1 cellular context compared by ENCODE assay signal in genomic region chr12:32546272-32546671, GRCh38.
A peak's percentile ranks its signal among the peaks of the same experiment; 100 is the strongest.
TF ChIP-seq lines count a peak whose summit lies in the region.

No MANE protein-coding gene starts in this region.

TF ChIP-seq in HepG2, 621 proteins besides CTCF, POLR2A, EP300 and RAD21 (continued from another document and continues in another):
- TF ChIP-seq HNF1B (CRISPR knock-in tag; IDR thresholded peaks at IDR 0.05) (0 out of 2 replicates have a peak, but pooled peaks have one; percentile 13), ZNF530 (CRISPR knock-in tag; IDR thresholded peaks at IDR 0.05; ENCODE audit: low read depth) (no peak), SIN3A (IDR thresholded peaks at IDR 0.05; ENCODE audit: borderline replicate concordance, low read depth, low read length) (no peak), SP2 (CRISPR knock-in tag; IDR thresholded peaks at IDR 0.05) (no peak), HNRNPL (IDR thresholded peaks at IDR 0.05; ENCODE audit: low read depth, low read length) (no peak), HDAC2 (CRISPR knock-in tag; IDR thresholded peaks at IDR 0.05) (0 out of 2 replicates have a peak, but pooled peaks have one; percentile 10), RARA (CRISPR knock-in tag; IDR thresholded peaks at IDR 0.05) (peak; percentile 88), SOX6 (IDR thresholded peaks at IDR 0.05) (no peak), SOX6 (CRISPR knock-in tag; IDR thresholded peaks at IDR 0.05) (peak; percentile 50), POGZ (CRISPR knock-in tag; IDR thresholded peaks at IDR 0.05) (no peak), MYNN (CRISPR knock-in tag; IDR thresholded peaks at IDR 0.05; ENCODE audit: low read depth) (no peak), DRAP1 (CRISPR knock-in tag; IDR thresholded peaks at IDR 0.05) (no peak), ZNF784 (CRISPR knock-in tag; IDR thresholded peaks at IDR 0.05; ENCODE audit: borderline replicate concordance) (no peak), ZNF674 (CRISPR knock-in tag; IDR thresholded peaks at IDR 0.05; ENCODE audit: low read depth) (no peak), HMG20A (CRISPR knock-in tag; IDR thresholded peaks at IDR 0.05; ENCODE audit: borderline replicate concordance) (peak; percentile 42; the same call in 1 of the 2 replicates), TBX2 (CRISPR knock-in tag; IDR thresholded peaks at IDR 0.05; ENCODE audit: borderline replicate concordance) (peak; percentile 36; the same call in 1 of the 2 replicates), CBFB (CRISPR knock-in tag; IDR thresholded peaks at IDR 0.05) (peak; percentile 63; the same call in 1 of the 2 replicates), ZNF350 (CRISPR knock-in tag; IDR thresholded peaks at IDR 0.05; ENCODE audit: borderline replicate concordance, low read depth) (no peak), ZNF18 (CRISPR knock-in tag; IDR thresholded peaks at IDR 0.05; ENCODE audit: insufficient replicate concordance) (no peak), KLF12 (CRISPR knock-in tag; IDR thresholded peaks at IDR 0.05; ENCODE audit: borderline replicate concordance) (no peak), BHLHE40 (IDR thresholded peaks at IDR 0.05; ENCODE audit: low read length) (no peak), FOXA1 (IDR thresholded peaks at IDR 0.05) (no peak), FOXA1 (CRISPR knock-in tag; IDR thresholded peaks at IDR 0.05) (0 out of 2 replicates have a peak, but pooled peaks have one; percentile 26), ZNF660 (CRISPR knock-in tag; IDR thresholded peaks at IDR 0.05; ENCODE audit: borderline replicate concordance, low read depth) (no peak), KMT2A (CRISPR knock-in tag; IDR thresholded peaks at IDR 0.05) (no peak), RERE (CRISPR knock-in tag; IDR thresholded peaks at IDR 0.05; ENCODE audit: low read depth) (no peak), ZNF414 (CRISPR knock-in tag; IDR thresholded peaks at IDR 0.05) (no peak), ZFYVE20 (CRISPR knock-in tag; IDR thresholded peaks at IDR 0.05; ENCODE audit: borderline replicate concordance, low read depth) (no peak), RXRB (CRISPR knock-in tag; IDR thresholded peaks at IDR 0.05; ENCODE audit: borderline replicate concordance) (peak; percentile 41), THRA (CRISPR knock-in tag; IDR thresholded peaks at IDR 0.05; ENCODE audit: borderline replicate concordance) (peak; percentile 6; the same call in 1 of the 2 replicates), ZFP91 (CRISPR knock-in tag; IDR thresholded peaks at IDR 0.05; ENCODE audit: borderline replicate concordance) (no peak), HNRNPH1 (optimal IDR thresholded peaks at IDR 0.05; ENCODE audit: low read depth, low read length) (no peak), ZNF772 (CRISPR knock-in tag; IDR thresholded peaks at IDR 0.05) (no peak), ZHX1 (CRISPR knock-in tag; IDR thresholded peaks at IDR 0.05; ENCODE audit: low read depth) (no peak), GMEB2 (CRISPR knock-in tag; IDR thresholded peaks at IDR 0.05; ENCODE audit: low read depth) (no peak), ZNF446 (CRISPR knock-in tag; IDR thresholded peaks at IDR 0.05) (no peak), ATRX (CRISPR knock-in tag; IDR thresholded peaks at IDR 0.05; ENCODE audit: borderline replicate concordance) (no peak), ZBTB14 (CRISPR knock-in tag; IDR thresholded peaks at IDR 0.05) (no peak), MXD1 (CRISPR knock-in tag; IDR thresholded peaks at IDR 0.05) (no peak), HNF4A (CRISPR knock-in tag; IDR thresholded peaks at IDR 0.05) (peak; percentile 25; the same call in 1 of the 2 replicates)
